In the genomic region with DNA sequence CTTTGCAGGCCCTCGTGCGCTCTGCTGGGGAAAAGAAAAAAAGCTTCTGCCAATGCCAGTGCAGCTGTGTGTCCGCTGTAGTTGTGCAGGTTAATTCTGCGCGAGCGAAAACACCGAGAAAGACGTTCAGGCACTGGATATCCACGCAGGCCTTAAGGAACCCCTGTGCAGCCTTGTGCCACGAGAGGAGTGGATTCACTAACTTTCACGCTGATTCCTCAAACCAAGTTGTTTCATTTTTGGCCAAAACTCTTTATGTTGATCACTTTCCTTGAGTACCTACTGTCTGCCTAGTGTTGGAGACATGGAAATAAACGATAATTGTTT, we compare ENCODE assay signal across 1 cellular context.
TF ChIP-seq lines count a peak whose summit lies in the region.

No MANE protein-coding gene starts in this region.

TF ChIP-seq in K562, 482 proteins besides CTCF, POLR2A, EP300 and RAD21 (continued from another document):
- TF ChIP-seq, protein P1, sequence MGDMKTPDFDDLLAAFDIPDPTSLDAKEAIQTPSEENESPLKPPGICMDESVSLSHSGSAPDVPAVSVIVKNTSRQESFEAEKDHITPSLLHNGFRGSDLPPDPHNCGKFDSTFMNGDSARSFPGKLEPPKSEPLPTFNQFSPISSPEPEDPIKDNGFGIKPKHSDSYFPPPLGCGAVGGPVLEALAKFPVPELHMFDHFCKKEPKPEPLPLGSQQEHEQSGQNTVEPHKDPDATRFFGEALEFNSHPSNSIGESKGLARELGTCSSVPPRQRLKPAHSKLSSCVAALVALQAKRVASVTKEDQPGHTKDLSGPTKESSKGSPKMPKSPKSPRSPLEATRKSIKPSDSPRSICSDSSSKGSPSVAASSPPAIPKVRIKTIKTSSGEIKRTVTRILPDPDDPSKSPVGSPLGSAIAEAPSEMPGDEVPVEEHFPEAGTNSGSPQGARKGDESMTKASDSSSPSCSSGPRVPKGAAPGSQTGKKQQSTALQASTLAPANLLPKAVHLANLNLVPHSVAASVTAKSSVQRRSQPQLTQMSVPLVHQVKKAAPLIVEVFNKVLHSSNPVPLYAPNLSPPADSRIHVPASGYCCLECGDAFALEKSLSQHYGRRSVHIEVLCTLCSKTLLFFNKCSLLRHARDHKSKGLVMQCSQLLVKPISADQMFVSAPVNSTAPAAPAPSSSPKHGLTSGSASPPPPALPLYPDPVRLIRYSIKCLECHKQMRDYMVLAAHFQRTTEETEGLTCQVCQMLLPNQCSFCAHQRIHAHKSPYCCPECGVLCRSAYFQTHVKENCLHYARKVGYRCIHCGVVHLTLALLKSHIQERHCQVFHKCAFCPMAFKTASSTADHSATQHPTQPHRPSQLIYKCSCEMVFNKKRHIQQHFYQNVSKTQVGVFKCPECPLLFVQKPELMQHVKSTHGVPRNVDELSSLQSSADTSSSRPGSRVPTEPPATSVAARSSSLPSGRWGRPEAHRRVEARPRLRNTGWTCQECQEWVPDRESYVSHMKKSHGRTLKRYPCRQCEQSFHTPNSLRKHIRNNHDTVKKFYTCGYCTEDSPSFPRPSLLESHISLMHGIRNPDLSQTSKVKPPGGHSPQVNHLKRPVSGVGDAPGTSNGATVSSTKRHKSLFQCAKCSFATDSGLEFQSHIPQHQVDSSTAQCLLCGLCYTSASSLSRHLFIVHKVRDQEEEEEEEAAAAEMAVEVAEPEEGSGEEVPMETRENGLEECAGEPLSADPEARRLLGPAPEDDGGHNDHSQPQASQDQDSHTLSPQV (IDR thresholded peaks at IDR 0.05) = 0 out of 2 replicates have a peak, but pooled peaks have one; percentile 47
- TF ChIP-seq TCF7 (IDR thresholded peaks at IDR 0.05; ENCODE audit: borderline replicate concordance) (0 out of 2 replicates have a peak, but pooled peaks have one; percentile 34), ZNF583 (CRISPR knock-in tag; IDR thresholded peaks at IDR 0.05) (0 out of 2 replicates have a peak, but pooled peaks have one; percentile 1), ZNF253 (CRISPR knock-in tag; conservative IDR thresholded peaks at IDR 0.05) (no peak), STAG1 (CRISPR knock-in tag; IDR thresholded peaks at IDR 0.05; ENCODE audit: borderline replicate concordance) (no peak), ELF4 (CRISPR knock-in tag; IDR thresholded peaks at IDR 0.05) (no peak), ID3 (CRISPR knock-in tag; IDR thresholded peaks at IDR 0.05) (no peak), ID3 (tag; IDR thresholded peaks at IDR 0.05) (0 out of 2 replicates have a peak, but pooled peaks have one; percentile 28), NUFIP1 (IDR thresholded peaks at IDR 0.05; ENCODE audit: partially characterized antibody) (no peak), ZNF830 (CRISPR knock-in tag; IDR thresholded peaks at IDR 0.05) (no peak), FOXK1 (CRISPR knock-in tag; IDR thresholded peaks at IDR 0.05; ENCODE audit: borderline replicate concordance) (peak; percentile 48; the same call in 1 of the 2 replicates)
